In genomic region chr10:6014241-6014761, GRCh38 we compare ENCODE assay signal across 8 cellular contexts. TPM values are rescaled to one million over a fixed set of nuclear protein-coding genes. Genes with fewer than 3 reads are reported as not detected.
DNase-seq lines count a peak whose midpoint lies in the region; ATAC-seq and TF ChIP-seq lines count a peak whose summit lies in the region.

No MANE protein-coding gene starts in this region.

- no peaks in the 10 kb centered on the region for H3K27me3 Mint-ChIP-seq in CD4-positive, alpha-beta T cell
- no peaks in the 10 kb centered on the region for H3K27me3 Mint-ChIP-seq in activated CD4-positive, alpha-beta memory T cell treated with anti-CD3 and anti-CD28 coated beads, Interleukin-2, amount 10 ng/mL, durations not matched to agents 7 days and 5 days
- H3K27me3 Mint-ChIP-seq in naive B cell, result peaks cover 0 to 4% (median 0%) of the 10 kb centered on the region in 3 donors

- peak; percentile 100 for ATAC-seq in CD4-positive, alpha-beta T cell (ENCODE audit: poor library complexity)
- peak; percentile 74 for ATAC-seq in GM19351 (IDR thresholded peaks at IDR 0.05; ENCODE audit: unreplicated experiment)
- peak; percentile 76 for ATAC-seq in naive B cell (ENCODE audit: low read depth in 2 of 2)

- peaks cover 16% of the 10 kb centered on the region for H3K4me1 ChIP-seq in vagina

- peaks cover 8% of the 10 kb centered on the region for H3K36me3 Mint-ChIP-seq in CD4-positive, alpha-beta T cell (ENCODE audit: low read depth)
- peaks cover 76% of the 10 kb centered on the region for H3K36me3 Mint-ChIP-seq in activated CD4-positive, alpha-beta memory T cell treated with anti-CD3 and anti-CD28 coated beads, Interleukin-2, amount 10 ng/mL, durations not matched to agents 7 days and 5 days (ENCODE audit: low read depth)
- peaks cover 0 to 15% of the 10 kb centered on the region in 2 donors for H3K36me3 Mint-ChIP-seq in naive B cell

- intact Hi-C loops in CD4-positive, alpha-beta T cell (cut with DNase I, micrococcal nuclease), result loop anchor here (1.0 to 2.0 kb wide), 8 partner anchors 34 to 392 kb away; partner anchors contain the start of gene IL2RA (in 1 of the 2)
- intact Hi-C loops in vagina (cut with DNase I) (no loop called here), posterior vena cava (cut with DNase I) (no loop called here)

- H3K9me3 Mint-ChIP-seq in CD4-positive, alpha-beta T cell, result no peaks in the 10 kb centered on the region
- H3K9me3 Mint-ChIP-seq in activated CD4-positive, alpha-beta memory T cell treated with anti-CD3 and anti-CD28 coated beads, Interleukin-2, amount 10 ng/mL, durations not matched to agents 7 days and 5 days, result no peaks in the 10 kb centered on the region
- peaks cover 0 to 4% (median 0%) of the 10 kb centered on the region in 7 donors for H3K9me3 Mint-ChIP-seq in naive B cell

- H3K27me3 ChIP-seq in CD4-positive, alpha-beta T cell (ENCODE audit: control insufficient read depth, insufficient read depth, low read length), result no peaks in the 10 kb centered on the region
- no peaks in the 10 kb centered on the region for H3K27me3 ChIP-seq in vagina

- POLR2A ChIA-PET in CD4-positive, alpha-beta T cell (lab: Charles Lee), result interaction anchor here (0.6 to 2.5 kb wide), 15 partner anchors 24 to 672 kb away, joined by 3 to 34 read pairs (median 4); no protein-coding TSS in a partner anchor
- POLR2A ChIA-PET in activated CD4-positive, alpha-beta memory T cell treated with anti-CD3 and anti-CD28 coated beads, Interleukin-2, amount 10 ng/mL, durations not matched to agents 7 days and 5 days (lab: Charles Lee), result interaction anchor here (0.8 to 2.2 kb wide), 11 partner anchors 9 to 76 kb away, joined by 3 to 17 read pairs (median 4); partner anchors contain the start of gene IL15RA

- no peaks in the 10 kb centered on the region for H3K9me3 ChIP-seq in CD4-positive, alpha-beta T cell (ENCODE audit: control insufficient read depth, low read length)
- H3K9me3 ChIP-seq in vagina, result no peaks in the 10 kb centered on the region

- peak; percentile 89 for TF ChIP-seq CTCF in CD4-positive, alpha-beta T cell (IDR thresholded peaks at IDR 0.05)
- peak; percentile 50 to 70 (median 58) for TF ChIP-seq CTCF in vagina (IDR thresholded peaks at IDR 0.05)

- H3K4me3 Mint-ChIP-seq in CD4-positive, alpha-beta T cell, result no peak overlapping the region
- H3K4me3 Mint-ChIP-seq in activated CD4-positive, alpha-beta memory T cell treated with anti-CD3 and anti-CD28 coated beads, Interleukin-2, amount 10 ng/mL, durations not matched to agents 7 days and 5 days, result no peak overlapping the region
- no peak overlapping the region for H3K4me3 Mint-ChIP-seq in naive B cell

- TF ChIP-seq POLR2A in erythroblast (IDR thresholded peaks at IDR 0.05; ENCODE audit: low read length) (no peak), vagina (IDR thresholded peaks at IDR 0.05) (no peak)

- peaks cover 12% of the 10 kb centered on the region for H3K4me1 Mint-ChIP-seq in CD4-positive, alpha-beta T cell (ENCODE audit: low read depth)
- peaks cover 61% of the 10 kb centered on the region for H3K4me1 Mint-ChIP-seq in activated CD4-positive, alpha-beta memory T cell treated with anti-CD3 and anti-CD28 coated beads, Interleukin-2, amount 10 ng/mL, durations not matched to agents 7 days and 5 days
- peaks cover 0 to 13% (median 8%) of the 10 kb centered on the region in 3 donors for H3K4me1 Mint-ChIP-seq in naive B cell

- peak overlapping the region; percentile 68 for H3K27ac ChIP-seq in CD4-positive, alpha-beta T cell (ENCODE audit: low read depth, low read length)
- H3K27ac ChIP-seq in vagina, result peak overlapping the region; percentile 68

- peak; percentile 32 to 74 (median 54) for DNase-seq in CD4-positive, alpha-beta T cell
- peak; percentile 3 for DNase-seq in NCI-H2029 treated with DMSO at 0.1 percent for 48 hours (lab: John Stamatoyannopoulos, UW)
- peak; percentile 60 for DNase-seq in activated CD4-positive, alpha-beta memory T cell treated with anti-CD3 and anti-CD28 coated beads, Interleukin-2, amount 10 ng/mL, durations not matched to agents 7 days and 5 days
- DNase-seq in erythroblast (lab: John Stamatoyannopoulos, UW), result peak; percentile 72 to 80
- peak; percentile 58 for DNase-seq in naive B cell
- no peak for DNase-seq in vagina (ENCODE audit: extremely low spot score in 2 of 2)
- DNase-seq in posterior vena cava (ENCODE audit: low spot score), result no peak

- CTCF ChIA-PET in CD4-positive, alpha-beta T cell (lab: Charles Lee), result interaction anchor here (0.5 to 3.4 kb wide), 16 partner anchors 9 to 149 kb away, joined by 3 to 48 read pairs (median 4); partner anchors contain the start of gene IL15RA
- CTCF ChIA-PET in activated CD4-positive, alpha-beta memory T cell treated with anti-CD3 and anti-CD28 coated beads, Interleukin-2, amount 10 ng/mL, durations not matched to agents 7 days and 5 days (lab: Charles Lee), result interaction anchor here (0.5 to 3.1 kb wide), 22 partner anchors 9 to 677 kb away, joined by 3 to 28 read pairs (median 3); partner anchors contain the start of gene GDI2

- H3K27ac Mint-ChIP-seq in CD4-positive, alpha-beta T cell, result peak overlapping the region; percentile 90
- H3K27ac Mint-ChIP-seq in activated CD4-positive, alpha-beta memory T cell treated with anti-CD3 and anti-CD28 coated beads, Interleukin-2, amount 10 ng/mL, durations not matched to agents 7 days and 5 days, result peak overlapping the region; percentile 90
- H3K27ac Mint-ChIP-seq in naive B cell, result peak overlapping the region in 4 of 6 donors; percentile 8 to 62 (median 36)

- H3K36me3 ChIP-seq in vagina, result no peaks in the 10 kb centered on the region

- H3K4me3 ChIP-seq in vagina, result no peak overlapping the region

RNA-seq across cellular contexts. Expression of gene IL15RA, which starts 37.0 kb away (rescaled TPM):
- total RNA-seq in CD4-positive, alpha-beta T cell, result 1 to 10 TPM; 4.4 TPM
- 10 to 100 TPM; 22.1 to 24.5 TPM for total RNA-seq in activated CD4-positive, alpha-beta memory T cell treated with anti-CD3 and anti-CD28 coated beads, Interleukin-2, amount 10 ng/mL, durations not matched to agents 7 days and 5 days
- 1 to 10 TPM in 3 of 6 donors, under 1 TPM in 2, not detected in 1; 0.94 to 2.3 (median 1.9) TPM for polyA plus RNA-seq in naive B cell (ENCODE audit: low read depth in 6 of 6)
- total RNA-seq in vagina (41.0 TPM), posterior vena cava (10 to 100 TPM; 16.9 to 20.9 TPM)

RNA-seq across cellular contexts. Expression of gene IL2RA, which starts 47.9 kb away (rescaled TPM):
- 1 to 10 TPM; 4.9 to 5.4 TPM for total RNA-seq in CD4-positive, alpha-beta T cell
- total RNA-seq in activated CD4-positive, alpha-beta memory T cell treated with anti-CD3 and anti-CD28 coated beads, Interleukin-2, amount 10 ng/mL, durations not matched to agents 7 days and 5 days, result 100 to 1,000 TPM; 437 to 446 TPM
- 1 to 10 TPM; 1.8 to 9.2 (median 4.7) TPM for polyA plus RNA-seq in naive B cell (ENCODE audit: low read depth in 6 of 6)
- total RNA-seq in vagina (not detected), posterior vena cava (1 to 10 TPM in 1 of 2 donors, under 1 TPM in 1; 0.81 to 6.4 TPM)

Comparison
In these comparisons a context has a peak if more than half of its experiments do, and no peak if none do; other contexts are left out.
1. DNase-seq: peak in CD4-positive, alpha-beta T cell (10 of 10), NCI-H2029 treated with DMSO at 0.1 percent for 48 hours (single experiment), activated CD4-positive, alpha-beta memory T cell treated with anti-CD3 and anti-CD28 coated beads, Interleukin-2, amount 10 ng/mL, durations not matched to agents 7 days and 5 days (single experiment), erythroblast (2 of 2) and naive B cell (single experiment); none in vagina (0 of 2) and posterior vena cava (single experiment).
2. H3K27ac Mint-ChIP-seq: peak in every context shown above with its lines; median percentile 90 in CD4-positive, alpha-beta T cell; 90 in activated CD4-positive, alpha-beta memory T cell treated with anti-CD3 and anti-CD28 coated beads, Interleukin-2, amount 10 ng/mL, durations not matched to agents 7 days and 5 days; 36 in naive B cell.
3. RNA of gene IL2RA, which starts 47.9 kb away (total RNA-seq): 437 to 446 TPM in activated CD4-positive, alpha-beta memory T cell treated with anti-CD3 and anti-CD28 coated beads, Interleukin-2, amount 10 ng/mL, durations not matched to agents 7 days and 5 days; 0.81 to 6.4 TPM in posterior vena cava, 4.9 to 5.4 TPM in CD4-positive, alpha-beta T cell and not detected in vagina (single experiment); every median in the first group is over 10 times any median in the second.
4. intact Hi-C loops: an anchor here in CD4-positive, alpha-beta T cell (1.0 to 2.0 kb wide); none called in vagina and posterior vena cava.
5. Peak in every context shown above with its lines, with median percentiles within 50 percentile points of each other: ATAC-seq.